ENCODE assay signal across 1 cellular context in genomic region chr5:108579236-108579635, GRCh38.
TF ChIP-seq lines count a peak whose summit lies in the region.

No MANE protein-coding gene starts in this region.

TF ChIP-seq in H1, 55 proteins besides CTCF, POLR2A, EP300 and RAD21:
- no peak for TF ChIP-seq PHF8 (conservative IDR thresholded peaks at IDR 0.05; ENCODE audit: low read depth, low read length)
- TF ChIP-seq E2F6 (IDR thresholded peaks at IDR 0.05): no peak
- TF ChIP-seq CREB1 (IDR thresholded peaks at IDR 0.05): no peak
- TF ChIP-seq MAFK (IDR thresholded peaks at IDR 0.05; ENCODE audit: low read depth, low read length): no peak
- no peak for TF ChIP-seq RNF2 (IDR thresholded peaks at IDR 0.05; ENCODE audit: borderline replicate concordance, low read depth, low read length, missing control alignments, poor library complexity, severe bottlenecking)
- no peak for TF ChIP-seq SUZ12 (IDR thresholded peaks at IDR 0.05; ENCODE audit: low read length)
- no peak for TF ChIP-seq TAF7 (optimal IDR thresholded peaks at IDR 0.05; ENCODE audit: borderline replicate concordance, low read depth, low read length)
- no peak for TF ChIP-seq EZH2 (IDR thresholded peaks at IDR 0.05; ENCODE audit: low read depth, low read length, severe bottlenecking)
- TF ChIP-seq SP2 (IDR thresholded peaks at IDR 0.05; ENCODE audit: low read length): no peak
- no peak for TF ChIP-seq TAF1 (IDR thresholded peaks at IDR 0.05; ENCODE audit: low read depth, low read length)
- TF ChIP-seq KDM1A (IDR thresholded peaks at IDR 0.05; ENCODE audit: borderline replicate concordance, low read length): no peak
- TF ChIP-seq RXRA (IDR thresholded peaks at IDR 0.05; ENCODE audit: insufficient read depth, low read depth, low read length): no peak
- no peak for TF ChIP-seq CHD1 (IDR thresholded peaks at IDR 0.05; ENCODE audit: low read depth, low read length)
- no peak for TF ChIP-seq POLR2AphosphoS5 (IDR thresholded peaks at IDR 0.05; ENCODE audit: low read depth, low read length)
